ENCODE assay signal across 15 cellular contexts in genomic region chr3:25555695-25556094, GRCh38.
"Had no signal": no experiment of that assay in that cellular context is flagged by ENCODE, and none has a peak within 500 bp of the region (broad histone marks: within the 10 kb centered on the region; RNA-seq: fewer than 3 reads in every experiment).

No MANE protein-coding gene starts in this region.

- H3K4me3 Mint-ChIP-seq: activated naive CD8-positive, alpha-beta T cell treated with anti-CD3 and anti-CD28 coated beads for 36 hours; activated T-helper 1 cell treated with anti-CD3 and anti-CD28 coated beads, Interleukin-12 subunit alpha, Interleukin-12 subunit beta, Interleukin-2, Interleukin-4 antibody, amounts not matched to agents 30 ng/mL and 10 ng/mL and 1 ng/mL, durations not matched to agents 14 hours and 24 hours and 36 hours; brain; dendritic cell treated with granulocyte-macrophage colony-stimulating factor and Interleukin-4, amounts not matched to agents 40 ng/mL and 50 ng/mL, for 4 days; nephron progenitor cell; stimulated activated effector memory CD8-positive, alpha-beta T cell treated with anti-CD3 and anti-CD28 coated beads, Interleukin-12 subunit alpha, Interleukin-12 subunit beta, amount 100 ng/mL, for 72 hours; type B pancreatic cell had no signal

- H3K36me3 ChIP-seq: left lung had no signal

- H3K27me3 Mint-ChIP-seq: dendritic cell treated with granulocyte-macrophage colony-stimulating factor and Interleukin-4, amounts not matched to agents 40 ng/mL and 50 ng/mL, for 4 days; type B pancreatic cell had no signal

- H3K4me1 Mint-ChIP-seq: activated naive CD8-positive, alpha-beta T cell treated with anti-CD3 and anti-CD28 coated beads for 36 hours; brain; stimulated activated effector memory CD8-positive, alpha-beta T cell treated with anti-CD3 and anti-CD28 coated beads, Interleukin-12 subunit alpha, Interleukin-12 subunit beta, amount 100 ng/mL, for 72 hours had no signal

- H3K4me3 ChIP-seq: hepatocyte, left lung had no signal

- H3K27ac Mint-ChIP-seq: activated naive CD8-positive, alpha-beta T cell treated with anti-CD3 and anti-CD28 coated beads for 36 hours; activated T-helper 1 cell treated with anti-CD3 and anti-CD28 coated beads, Interleukin-12 subunit alpha, Interleukin-12 subunit beta, Interleukin-2, Interleukin-4 antibody, amounts not matched to agents 30 ng/mL and 10 ng/mL and 1 ng/mL, durations not matched to agents 14 hours and 24 hours and 36 hours; dendritic cell treated with granulocyte-macrophage colony-stimulating factor and Interleukin-4, amounts not matched to agents 40 ng/mL and 50 ng/mL, for 4 days; stimulated activated effector memory CD8-positive, alpha-beta T cell treated with anti-CD3 and anti-CD28 coated beads, Interleukin-12 subunit alpha, Interleukin-12 subunit beta, amount 100 ng/mL, for 72 hours; type B pancreatic cell had no signal

- H3K36me3 Mint-ChIP-seq: activated naive CD8-positive, alpha-beta T cell treated with anti-CD3 and anti-CD28 coated beads for 36 hours; brain; stimulated activated effector memory CD8-positive, alpha-beta T cell treated with anti-CD3 and anti-CD28 coated beads, Interleukin-12 subunit alpha, Interleukin-12 subunit beta, amount 100 ng/mL, for 72 hours had no signal

- ATAC-seq: left lung; stimulated activated effector memory CD8-positive, alpha-beta T cell treated with anti-CD3 and anti-CD28 coated beads, Interleukin-12 subunit alpha, Interleukin-12 subunit beta, amount 100 ng/mL, for 72 hours had no signal

- H3K27ac ChIP-seq: epithelial cell of prostate, hepatocyte, left lung had no signal

- H3K9me3 Mint-ChIP-seq: activated naive CD8-positive, alpha-beta T cell treated with anti-CD3 and anti-CD28 coated beads for 36 hours; activated T-helper 1 cell treated with anti-CD3 and anti-CD28 coated beads, Interleukin-12 subunit alpha, Interleukin-12 subunit beta, Interleukin-2, Interleukin-4 antibody, amounts not matched to agents 30 ng/mL and 10 ng/mL and 1 ng/mL, durations not matched to agents 14 hours and 24 hours and 36 hours; dendritic cell treated with granulocyte-macrophage colony-stimulating factor and Interleukin-4, amounts not matched to agents 40 ng/mL and 50 ng/mL, for 4 days had no signal

- DNase-seq: activated CD4-positive, alpha-beta T cell treated with anti-CD3 and anti-CD28 coated beads, Interleukin-2, amount 50 U/mL, for 1 hour; activated CD8-positive, alpha-beta memory T cell treated with anti-CD3 and anti-CD28 coated beads for 24 hours; activated naive CD8-positive, alpha-beta T cell treated with anti-CD3 and anti-CD28 coated beads for 36 hours; amygdala; cerebellar nuclear complex; effector memory CD4-positive, alpha-beta T cell; left lung; nephron progenitor cell had no signal

- H3K9me3 ChIP-seq: left lung had no signal

- H3K27me3 ChIP-seq: hepatocyte, left lung had no signal
